12 cellular contexts compared by ENCODE assay signal in genomic region chr5:27328480-27328879, GRCh38.
DNase-seq lines count a peak whose midpoint lies in the region; ATAC-seq and TF ChIP-seq lines count a peak whose summit lies in the region.
"Had no signal": no experiment of that assay in that cellular context is flagged by ENCODE, and none has a peak within 500 bp of the region (broad histone marks: within the 10 kb centered on the region; RNA-seq: fewer than 3 reads in every experiment).

No MANE protein-coding gene starts in this region.

- H3F3A ChIP-seq in smooth muscle cell (ENCODE audit: low read depth), result no peaks in the 10 kb centered on the region

- POLR2A ChIA-PET in activated CD4-positive, alpha-beta T cell treated with anti-CD3 and anti-CD28 coated beads for 36 hours (lab: Charles Lee), result no interaction called here

- H3K27ac Mint-ChIP-seq in activated CD4-positive, alpha-beta T cell treated with anti-CD3 and anti-CD28 coated beads for 36 hours, result no peak overlapping the region

- H3K4me3 ChIP-seq in fibroblast of lung (replicated peaks in 1 of 4; ENCODE audit: control extremely low read depth in 1 of 4, insufficient read depth in 1 of 4, low read depth in 3 of 4, low read length in 4 of 4) (no peak overlapping the region), smooth muscle cell (no peak overlapping the region), mucosa of descending colon (no peak overlapping the region)

- in situ Hi-C loops in SK-MEL-5 (cut with HindIII; ENCODE audit: low pct_unique_long_range_greater_than_20kb, low sequenced_read_pairs), result no loop called here

- no peak overlapping the region for H3K4me3 Mint-ChIP-seq in activated CD4-positive, alpha-beta T cell treated with anti-CD3 and anti-CD28 coated beads for 36 hours

- no peak for ATAC-seq in mucosa of descending colon
- no peak for ATAC-seq in activated CD4-positive, alpha-beta T cell treated with anti-CD3 and anti-CD28 coated beads for 36 hours

- H3K4me1 Mint-ChIP-seq in activated CD4-positive, alpha-beta T cell treated with anti-CD3 and anti-CD28 coated beads for 36 hours, result no peaks in the 10 kb centered on the region

- H3K4me2 ChIP-seq in fibroblast of lung (ENCODE audit: extremely low read depth, insufficient read depth, low read length) (no peak overlapping the region), smooth muscle cell (no peak overlapping the region)

- no peaks in the 10 kb centered on the region for H3K27me3 Mint-ChIP-seq in activated CD4-positive, alpha-beta T cell treated with anti-CD3 and anti-CD28 coated beads for 36 hours

- H3K9me3 ChIP-seq in fibroblast of lung (ENCODE audit: control insufficient read depth, insufficient read depth, low read depth, low read length), result no peaks in the 10 kb centered on the region
- H3K9me3 ChIP-seq in smooth muscle cell (replicated peaks; ENCODE audit: low read depth), result no peaks in the 10 kb centered on the region
- H3K9me3 ChIP-seq in mucosa of descending colon, result peaks cover 30% of the 10 kb centered on the region

- H3K27me3 ChIP-seq in fibroblast of lung (ENCODE audit: control insufficient read depth, insufficient read depth, low read length) (no peaks in the 10 kb centered on the region), smooth muscle cell (ENCODE audit: low read depth) (no peaks in the 10 kb centered on the region)

- peaks cover 14% of the 10 kb centered on the region for H3K9me3 Mint-ChIP-seq in activated CD4-positive, alpha-beta T cell treated with anti-CD3 and anti-CD28 coated beads for 36 hours (ENCODE audit: low read depth)

- H3K9ac ChIP-seq in fibroblast of lung (ENCODE audit: insufficient read depth, low read length) (no peak overlapping the region), smooth muscle cell (ENCODE audit: low read depth) (no peak overlapping the region)

- H3K4me1 ChIP-seq in fibroblast of lung (ENCODE audit: control insufficient read depth, extremely low read depth, insufficient read depth, low read length) (no peaks in the 10 kb centered on the region), smooth muscle cell (ENCODE audit: low read depth) (no peaks in the 10 kb centered on the region), mucosa of descending colon (ENCODE audit: low read depth) (no peaks in the 10 kb centered on the region)

- H3K36me3 Mint-ChIP-seq in activated CD4-positive, alpha-beta T cell treated with anti-CD3 and anti-CD28 coated beads for 36 hours (ENCODE audit: low read depth), result no peaks in the 10 kb centered on the region

- no peak overlapping the region for H3K27ac ChIP-seq in fibroblast of lung (ENCODE audit: insufficient read depth, low read length)
- peak overlapping the region; percentile 29 for H3K27ac ChIP-seq in smooth muscle cell (ENCODE audit: low read depth)
- H3K27ac ChIP-seq: 22Rv1 had no signal

- DNase-seq in DMS53 (lab: John Stamatoyannopoulos, UW), result peak; percentile 13
- DNase-seq in DMS53 treated with DMSO at 0.1 percent for 48 hours (lab: John Stamatoyannopoulos, UW; ENCODE audit: unreplicated experiment), result no peak
- DNase-seq in SK-MEL-5 (ENCODE audit: low read depth, low spot score), result peak; percentile 93
- peak; percentile 72 to 90 for DNase-seq in fibroblast of lung (ENCODE audit: low read depth in 2 of 2)
- no peak for DNase-seq in smooth muscle cell (lab: John Stamatoyannopoulos, UW; ENCODE audit: unreplicated experiment)
- DNase-seq in mucosa of descending colon, result no peak
- DNase-seq in activated CD4-positive, alpha-beta T cell treated with anti-CD3 and anti-CD28 coated beads for 36 hours, result no peak
- DNase-seq in HuH-7 (ENCODE audit: low spot score), result no peak
- DNase-seq: effector memory CD4-positive, alpha-beta T cell; hypothalamus; MM.1S had no signal

- CTCF ChIA-PET in activated CD4-positive, alpha-beta T cell treated with anti-CD3 and anti-CD28 coated beads for 36 hours (lab: Charles Lee), result no interaction called here

- no peaks in the 10 kb centered on the region for H4K20me1 ChIP-seq in fibroblast of lung (ENCODE audit: control insufficient read depth, extremely low read depth, insufficient read depth, low read length)
- H4K20me1 ChIP-seq in smooth muscle cell (ENCODE audit: low read depth), result no peaks in the 10 kb centered on the region

- WGBS in smooth muscle cell (ENCODE audit: low lambda C conversion rate), result 40% methylated on average over 4 of the region's 4 CpGs

- H2AFZ ChIP-seq in fibroblast of lung (ENCODE audit: low read length), result no peak overlapping the region
- H2AFZ ChIP-seq in smooth muscle cell (ENCODE audit: low read depth), result no peak overlapping the region

- H3K79me2 ChIP-seq in fibroblast of lung (ENCODE audit: control insufficient read depth, insufficient read depth, low read length) (no peaks in the 10 kb centered on the region), smooth muscle cell (ENCODE audit: low read depth) (no peaks in the 10 kb centered on the region)

- intact Hi-C loops in mucosa of descending colon (cut with DNase I, micrococcal nuclease), result no loop called here
- intact Hi-C loops in activated CD4-positive, alpha-beta T cell treated with anti-CD3 and anti-CD28 coated beads for 36 hours (cut with DNase I, micrococcal nuclease), result no loop called here

- H3K36me3 ChIP-seq in fibroblast of lung (ENCODE audit: control insufficient read depth, insufficient read depth, low read length) (no peaks in the 10 kb centered on the region), smooth muscle cell (ENCODE audit: low read depth) (no peaks in the 10 kb centered on the region), mucosa of descending colon (ENCODE audit: low read depth) (no peaks in the 10 kb centered on the region)

- TF ChIP-seq CTCF in fibroblast of lung (conservative IDR thresholded peaks at IDR 0.05 in 1 of 2, IDR thresholded peaks at IDR 0.05 in 1 of 2; ENCODE audit: low read depth in 1 of 2, low read length in 2 of 2) (no peak), smooth muscle cell (IDR thresholded peaks at IDR 0.05; ENCODE audit: borderline replicate concordance, insufficient read depth, poor library complexity, severe bottlenecking) (no peak), mucosa of descending colon (IDR thresholded peaks at IDR 0.05) (no peak)

Comparison
In these comparisons a context has a peak if more than half of its experiments do, and no peak if none do; other contexts are left out.
1. DNase-seq: peak in DMS53 (single experiment), SK-MEL-5 (single experiment) and fibroblast of lung (2 of 2); none in DMS53 treated with DMSO at 0.1 percent for 48 hours (single experiment), smooth muscle cell (single experiment), mucosa of descending colon (0 of 3), activated CD4-positive, alpha-beta T cell treated with anti-CD3 and anti-CD28 coated beads for 36 hours (single experiment) and HuH-7 (single experiment).